Comparison of ENCODE assay signal across 8 cellular contexts in genomic region chr3:169668081-169668956, GRCh38. TPM values are rescaled to one million over a fixed set of nuclear protein-coding genes. Genes with fewer than 3 reads are reported as not detected.
DNase-seq lines count a peak whose midpoint lies in the region; ATAC-seq and TF ChIP-seq lines count a peak whose summit lies in the region.

No MANE protein-coding gene starts in this region.

- H3K27ac Mint-ChIP-seq in CD4-positive, CD25-positive, alpha-beta regulatory T cell = no peak overlapping the region

- no peak for TF ChIP-seq CTCF in Peyer's patch (IDR thresholded peaks at IDR 0.05)

- H3K9me3 Mint-ChIP-seq in CD4-positive, CD25-positive, alpha-beta regulatory T cell = peaks cover 0 to 21% (median 4%) of the 10 kb centered on the region in 7 donors

- peaks cover 22% of the 10 kb centered on the region for H3K4me1 ChIP-seq in CD4-positive, CD25-positive, alpha-beta regulatory T cell (ENCODE audit: control insufficient read depth, insufficient read depth, low read length, poor library complexity, severe bottlenecking)
- H3K4me1 ChIP-seq in Peyer's patch (peaks cover 0 to 20% (median 7%) of the 10 kb centered on the region in 4 donors), ectodermal cell (ENCODE audit: control insufficient read depth, insufficient read depth, low read length) (peaks cover 39% of the 10 kb centered on the region), muscle layer of duodenum (ENCODE audit: control insufficient read depth in 1 of 2, insufficient read depth in 2 of 2, low read length in 2 of 2) (peaks cover 0 to 23% of the 10 kb centered on the region in 2 donors)

- no peak overlapping the region for H3K4me3 ChIP-seq in CD4-positive, CD25-positive, alpha-beta regulatory T cell (ENCODE audit: low read depth, low read length)
- H3K4me3 ChIP-seq in Peyer's patch (peak overlapping the region in 3 of 4 donors; percentile 8 to 59 (median 51)), ectodermal cell (ENCODE audit: insufficient read depth, low read depth, low read length) (peak overlapping the region; percentile 41), muscle layer of duodenum (ENCODE audit: low read depth in 1 of 2, low read length in 2 of 2) (peak overlapping the region; percentile 64 to 68)

- peaks cover 0 to 36% (median 18%) of the 10 kb centered on the region in 4 donors for H3K4me1 Mint-ChIP-seq in CD4-positive, CD25-positive, alpha-beta regulatory T cell

- 0 to 1% methylated on average over 50 to 57 of the region's 58 CpGs for WGBS in ectodermal cell, 2 experiments

- no peak overlapping the region for H3K27ac ChIP-seq in CD4-positive, CD25-positive, alpha-beta regulatory T cell (ENCODE audit: insufficient read depth, low read length, poor library complexity, severe bottlenecking)
- H3K27ac ChIP-seq in Peyer's patch (no peak overlapping the region), ectodermal cell (ENCODE audit: insufficient read depth, low read depth, low read length, poor library complexity, severe bottlenecking) (no peak overlapping the region), muscle layer of duodenum (ENCODE audit: low read length) (no peak overlapping the region)

- H3K27me3 ChIP-seq in CD4-positive, CD25-positive, alpha-beta regulatory T cell (ENCODE audit: control insufficient read depth, insufficient read depth, low read length) = peaks cover 55% of the 10 kb centered on the region
- H3K27me3 ChIP-seq in Peyer's patch (peaks cover 0 to 42% of the 10 kb centered on the region in 2 donors), ectodermal cell (ENCODE audit: control insufficient read depth, insufficient read depth, low read length, poor library complexity, severe bottlenecking) (peaks cover 70% of the 10 kb centered on the region), muscle layer of duodenum (ENCODE audit: low read depth, low read length) (peaks cover 59% of the 10 kb centered on the region)

- peaks cover 94% of the 10 kb centered on the region for H3K27me3 Mint-ChIP-seq in CD4-positive, CD25-positive, alpha-beta regulatory T cell

- no peaks in the 10 kb centered on the region for H3K36me3 Mint-ChIP-seq in CD4-positive, CD25-positive, alpha-beta regulatory T cell

- DNase-seq in CD4-positive, CD25-positive, alpha-beta regulatory T cell = no peak
- DNase-seq in Peyer's patch = peak in 2 of 3 donors; percentile 47 to 67

- no peaks in the 10 kb centered on the region for H3K36me3 ChIP-seq in CD4-positive, CD25-positive, alpha-beta regulatory T cell (ENCODE audit: control insufficient read depth, insufficient read depth, low read length)
- H3K36me3 ChIP-seq in Peyer's patch (no peaks in the 10 kb centered on the region), ectodermal cell (ENCODE audit: control insufficient read depth, insufficient read depth, low read length) (no peaks in the 10 kb centered on the region), muscle layer of duodenum (ENCODE audit: control insufficient read depth in 1 of 2, insufficient read depth in 2 of 2, low read length in 2 of 2) (no peaks in the 10 kb centered on the region)

- no peak for TF ChIP-seq POLR2A in Peyer's patch (IDR thresholded peaks at IDR 0.05)

- peaks cover 0 to 7% of the 10 kb centered on the region in 2 experiments for H3K9me3 ChIP-seq in CD4-positive, CD25-positive, alpha-beta regulatory T cell (ENCODE audit: control insufficient read depth in 2 of 2, low read length in 2 of 2)
- H3K9me3 ChIP-seq in Peyer's patch (peaks cover 0 to 5% (median 0%) of the 10 kb centered on the region in 4 donors), ectodermal cell (ENCODE audit: control insufficient read depth, low read length) (no peaks in the 10 kb centered on the region), muscle layer of duodenum (ENCODE audit: control insufficient read depth in 1 of 2, low read length in 2 of 2) (peaks cover 4% of the 10 kb centered on the region in 2 donors)

- no peak for ATAC-seq in CD4-positive, CD25-positive, alpha-beta regulatory T cell (ENCODE audit: low read depth in 2 of 2)
- ATAC-seq in GM21723 (IDR thresholded peaks at IDR 0.05; ENCODE audit: unreplicated experiment) (peak; percentile 31), GM21576 (IDR thresholded peaks at IDR 0.05; ENCODE audit: unreplicated experiment) (no peak), HG03469 (IDR thresholded peaks at IDR 0.05; ENCODE audit: unreplicated experiment) (no peak), GM19328 (IDR thresholded peaks at IDR 0.05; ENCODE audit: unreplicated experiment) (no peak)

- peak overlapping the region in 3 of 4 donors; percentile 35 to 71 (median 64) for H3K4me3 Mint-ChIP-seq in CD4-positive, CD25-positive, alpha-beta regulatory T cell

RNA-seq across cellular contexts. Expression of gene MECOM, which starts 4.8 kb away (rescaled TPM):
- total RNA-seq in CD4-positive, CD25-positive, alpha-beta regulatory T cell = not detected
- under 1 TPM in 1 of 4 donors, not detected in 3; 0.44 TPM for polyA plus RNA-seq in CD4-positive, CD25-positive, alpha-beta regulatory T cell
- 10 to 100 TPM; 19.1 to 55.4 (median 37.9) TPM for total RNA-seq in Peyer's patch
- polyA plus RNA-seq in ectodermal cell (2013, experiment 1 of 4) = 2.9 TPM
- polyA plus RNA-seq in ectodermal cell (2013, experiment 2 of 4) = 4.9 TPM
- polyA plus RNA-seq in ectodermal cell (2013, experiment 3 of 4) = 2.7 TPM
- 4.1 TPM for polyA plus RNA-seq in ectodermal cell (2013, experiment 4 of 4)

Comparison
In these comparisons a context has a peak if more than half of its experiments do, and no peak if none do; other contexts are left out.
1. DNase-seq: peak in Peyer's patch (2 of 3); none in CD4-positive, CD25-positive, alpha-beta regulatory T cell (0 of 3).
2. RNA of gene MECOM, which starts 4.8 kb away (total RNA-seq): 19.1 to 55.4 TPM in Peyer's patch; not detected in CD4-positive, CD25-positive, alpha-beta regulatory T cell (single experiment); every median in the first group is over 10 times any median in the second.